In genomic region chr2:115160523-115161521, GRCh38 we compare ENCODE assay signal across 8 cellular contexts.
A peak's percentile ranks its signal among the peaks of the same experiment; 100 is the strongest.
DNase-seq lines count a peak whose midpoint lies in the region; ATAC-seq and TF ChIP-seq lines count a peak whose summit lies in the region.

No MANE protein-coding gene starts in this region.

- peak; percentile 46 for DNase-seq in GF-D8 (lab: John Stamatoyannopoulos, UW)
- DNase-seq in NCI-H2081 treated with DMSO at 0.1 percent for 48 hours (lab: John Stamatoyannopoulos, UW), result peak; percentile 29
- peak; percentile 86 for DNase-seq in endodermal cell
- no peak for DNase-seq in osteocyte (ENCODE audit: extremely low spot score, unreplicated experiment)
- no peak for DNase-seq in Kasumi-1 (lab: John Stamatoyannopoulos, UW)
- no peak for DNase-seq in stimulated activated effector memory CD8-positive, alpha-beta T cell treated with anti-CD3 and anti-CD28 coated beads, Interleukin-12 subunit alpha, Interleukin-12 subunit beta, amount 100 ng/mL, for 72 hours (ENCODE audit: low spot score in 2 of 2)
- DNase-seq in PC-9, result no peak

- no peak overlapping the region for H3K4me2 ChIP-seq in PC-9

- H3F3A ChIP-seq in PC-9 (ENCODE audit: insufficient read depth, low read depth), result no peaks in the 10 kb centered on the region

- ATAC-seq in stimulated activated effector memory CD8-positive, alpha-beta T cell treated with anti-CD3 and anti-CD28 coated beads, Interleukin-12 subunit alpha, Interleukin-12 subunit beta, amount 100 ng/mL, for 72 hours, result no peak
- ATAC-seq in GM18870 (IDR thresholded peaks at IDR 0.05; ENCODE audit: unreplicated experiment), result no peak

- H3K4me3 ChIP-seq in endodermal cell (ENCODE audit: low read length) (peak overlapping the region; percentile 88), PC-9 (no peak overlapping the region)

- H2AFZ ChIP-seq in PC-9, result no peak overlapping the region

- TF ChIP-seq CTCF in endodermal cell (conservative IDR thresholded peaks at IDR 0.05) (no peak), osteocyte (IDR thresholded peaks at IDR 0.05) (no peak), PC-9 (conservative IDR thresholded peaks at IDR 0.05) (no peak)

- H3K4me1 Mint-ChIP-seq in endodermal cell (peaks cover 12% of the 10 kb centered on the region), osteocyte (ENCODE audit: unreplicated experiment) (peaks cover 4% of the 10 kb centered on the region)
- H3K4me1 Mint-ChIP-seq in stimulated activated effector memory CD8-positive, alpha-beta T cell treated with anti-CD3 and anti-CD28 coated beads, Interleukin-12 subunit alpha, Interleukin-12 subunit beta, amount 100 ng/mL, for 72 hours, result no peaks in the 10 kb centered on the region

- CTCF ChIA-PET in PC-9 (lab: Charles Lee), result no interaction called here

- WGBS in endodermal cell (ENCODE audit: insufficient coverage in 1 of 2, insufficient read length in 1 of 2), 2 experiments, result 13 to 26% methylated on average over 25 to 62 of the region's 62 CpGs

- H3K9ac ChIP-seq in endodermal cell (ENCODE audit: extremely low read depth, low read length, poor library complexity, severe bottlenecking), result no peak overlapping the region

- H3K9me3 Mint-ChIP-seq in endodermal cell, result no peaks in the 10 kb centered on the region
- no peaks in the 10 kb centered on the region for H3K9me3 Mint-ChIP-seq in osteocyte (ENCODE audit: unreplicated experiment)
- peaks cover 10% of the 10 kb centered on the region for H3K9me3 Mint-ChIP-seq in stimulated activated effector memory CD8-positive, alpha-beta T cell treated with anti-CD3 and anti-CD28 coated beads, Interleukin-12 subunit alpha, Interleukin-12 subunit beta, amount 100 ng/mL, for 72 hours

- H3K9me3 ChIP-seq in endodermal cell (ENCODE audit: control insufficient read depth, low read length) (no peaks in the 10 kb centered on the region), PC-9 (ENCODE audit: insufficient read depth, low read depth) (no peaks in the 10 kb centered on the region)

- no peaks in the 10 kb centered on the region; the same call in 1 of the 2 replicates for H3K9me2 ChIP-seq in PC-9 (ENCODE audit: insufficient read depth)

- H3K27ac Mint-ChIP-seq in endodermal cell (no peak overlapping the region), osteocyte (ENCODE audit: unreplicated experiment) (no peak overlapping the region)
- H3K27ac Mint-ChIP-seq in stimulated activated effector memory CD8-positive, alpha-beta T cell treated with anti-CD3 and anti-CD28 coated beads, Interleukin-12 subunit alpha, Interleukin-12 subunit beta, amount 100 ng/mL, for 72 hours, result no peak overlapping the region

- no peaks in the 10 kb centered on the region for H4K20me1 ChIP-seq in PC-9 (ENCODE audit: insufficient read depth)

- H3K4me3 Mint-ChIP-seq in endodermal cell (peak overlapping the region; percentile 68), osteocyte (ENCODE audit: unreplicated experiment) (peak overlapping the region; percentile 57)
- H3K4me3 Mint-ChIP-seq in stimulated activated effector memory CD8-positive, alpha-beta T cell treated with anti-CD3 and anti-CD28 coated beads, Interleukin-12 subunit alpha, Interleukin-12 subunit beta, amount 100 ng/mL, for 72 hours, result no peak overlapping the region

- H3K27ac ChIP-seq in endodermal cell (ENCODE audit: low read depth, low read length), result no peak overlapping the region
- no peak overlapping the region for H3K27ac ChIP-seq in PC-9

- POLR2A ChIA-PET in PC-9 (lab: Charles Lee; ENCODE audit: unreplicated experiment), result no interaction called here

- H3K36me3 ChIP-seq in endodermal cell (ENCODE audit: control insufficient read depth, insufficient read depth, low read length), result no peaks in the 10 kb centered on the region
- no peaks in the 10 kb centered on the region for H3K36me3 ChIP-seq in PC-9 (ENCODE audit: low read depth)

- peaks cover 15% of the 10 kb centered on the region for H3K27me3 ChIP-seq in endodermal cell (ENCODE audit: control insufficient read depth, insufficient read depth, low read length, poor library complexity, severe bottlenecking)
- H3K27me3 ChIP-seq in PC-9 (ENCODE audit: insufficient read depth, low read depth), result no peaks in the 10 kb centered on the region

- H3K4me1 ChIP-seq in endodermal cell (ENCODE audit: control insufficient read depth, insufficient read depth, low read length), result no peaks in the 10 kb centered on the region
- H3K4me1 ChIP-seq in PC-9 (replicated peaks; ENCODE audit: insufficient read depth), result no peaks in the 10 kb centered on the region

- intact Hi-C loops in PC-9 (cut with micrococcal nuclease; ENCODE audit: unreplicated experiment), result no loop called here

- no TSS peak for BruUV-seq in PC-9 (replicated peaks; lab: Mats Ljungman, UMichigan)

- H3K79me2 ChIP-seq in PC-9 (ENCODE audit: low read depth), result no peaks in the 10 kb centered on the region

- H3K36me3 Mint-ChIP-seq in endodermal cell (ENCODE audit: low read depth) (no peaks in the 10 kb centered on the region), osteocyte (ENCODE audit: unreplicated experiment) (no peaks in the 10 kb centered on the region)
- no peaks in the 10 kb centered on the region for H3K36me3 Mint-ChIP-seq in stimulated activated effector memory CD8-positive, alpha-beta T cell treated with anti-CD3 and anti-CD28 coated beads, Interleukin-12 subunit alpha, Interleukin-12 subunit beta, amount 100 ng/mL, for 72 hours

- H3K27me3 Mint-ChIP-seq in endodermal cell (ENCODE audit: insufficient read depth), result peaks cover 29% of the 10 kb centered on the region
- H3K27me3 Mint-ChIP-seq in osteocyte (ENCODE audit: unreplicated experiment), result peaks cover 33% of the 10 kb centered on the region

Comparison
In these comparisons a context has a peak if more than half of its experiments do, and no peak if none do; other contexts are left out.
1. DNase-seq: peak in GF-D8 (single experiment), NCI-H2081 treated with DMSO at 0.1 percent for 48 hours (single experiment) and endodermal cell (single experiment); none in osteocyte (single experiment), Kasumi-1 (0 of 2), stimulated activated effector memory CD8-positive, alpha-beta T cell treated with anti-CD3 and anti-CD28 coated beads, Interleukin-12 subunit alpha, Interleukin-12 subunit beta, amount 100 ng/mL, for 72 hours (0 of 2) and PC-9 (0 of 2).